26 cellular contexts compared by ENCODE assay signal in genomic region chr1:19091539-19091938, GRCh38.
DNase-seq lines count a peak whose midpoint lies in the region; ATAC-seq and TF ChIP-seq lines count a peak whose summit lies in the region.
"Had no signal": no experiment of that assay in that cellular context is flagged by ENCODE, and none has a peak within 500 bp of the region (broad histone marks: within the 10 kb centered on the region; RNA-seq: fewer than 3 reads in every experiment).

No MANE protein-coding gene starts in this region.

- H3K27ac ChIP-seq in VCaP (peak overlapping the region; percentile 32; the same call in 1 of the 2 replicates), esophagus muscularis mucosa (replicated peaks in 1 of 4) (peak overlapping the region; percentile 21 to 63 (median 36)), left lung (peak overlapping the region; percentile 2 to 19)
- H3K27ac ChIP-seq: colonic mucosa, lower lobe of right lung, pancreas, SJCRH30 had no signal

- ATAC-seq in left lung (no peak), GM19395 (IDR thresholded peaks at IDR 0.05; ENCODE audit: unreplicated experiment) (no peak)
- ATAC-seq: activated CD8-positive, alpha-beta memory T cell treated with anti-CD3 and anti-CD28 coated beads, Interleukin-2, amount 10 ng/mL, durations not matched to agents 7 days and 5 days; lower lobe of right lung; mucosa of descending colon; right cardiac atrium had no signal

- H3K27me3 ChIP-seq in esophagus muscularis mucosa (no peaks in the 10 kb centered on the region), left lung (no peaks in the 10 kb centered on the region)
- H3K27me3 ChIP-seq: colonic mucosa, pancreas, SJCRH30 had no signal

- H3K4me1 ChIP-seq in esophagus muscularis mucosa (peaks cover 19 to 31% (median 30%) of the 10 kb centered on the region in 4 donors), left lung (peaks cover 0 to 11% of the 10 kb centered on the region in 2 donors)

- TF ChIP-seq CTCF in VCaP (conservative IDR thresholded peaks at IDR 0.05), result no peak
- no peak for TF ChIP-seq CTCF in esophagus muscularis mucosa (IDR thresholded peaks at IDR 0.05)
- no peak for TF ChIP-seq CTCF in left lung (IDR thresholded peaks at IDR 0.05)

- TF ChIP-seq POLR2A in esophagus muscularis mucosa (IDR thresholded peaks at IDR 0.05; ENCODE audit: low read depth), result no peak

- H3K4me3 ChIP-seq in esophagus muscularis mucosa (no peak overlapping the region), left lung (no peak overlapping the region)
- H3K4me3 ChIP-seq: colonic mucosa, lower lobe of right lung, mucosa of descending colon, pancreas, SJCRH30 had no signal

- intact Hi-C loops in esophagus muscularis mucosa (cut with DNase I) (loop anchor here (5.0 kb wide), 1 partner anchor 189 kb away; the partner anchor contains the start of gene ALDH4A1), left lung (cut with DNase I) (loop anchor here in 1 of 2 donors (5.0 kb wide), 1 partner anchor 184 kb away; no protein-coding TSS in a partner anchor)

- DNase-seq in esophagus muscularis mucosa (ENCODE audit: extremely low spot score) (no peak), left lung (no peak), superior temporal gyrus (ENCODE audit: extremely low spot score) (peak; percentile 61), GOT3 (lab: John Stamatoyannopoulos, UW) (no peak), nucleus accumbens (lab: John Stamatoyannopoulos, UW) (no peak)
- DNase-seq: activated CD8-positive, alpha-beta memory T cell treated with anti-CD3 and anti-CD28 coated beads, Interleukin-2, amount 10 ng/mL, durations not matched to agents 7 days and 5 days; activated naive CD4-positive, alpha-beta T cell treated with anti-CD3 and anti-CD28 coated beads for 36 hours; Calu3; colonic mucosa; DND-41; effector memory CD4-positive, alpha-beta T cell; kidney; lower lobe of right lung; mucosa of descending colon; NCI-H1436; NCI-H2081 treated with DMSO at 0.1 percent for 48 hours; NCI-H226; NCI-H69; pancreas; right cardiac atrium; SJCRH30; stimulated activated CD4-positive, alpha-beta T cell treated with anti-CD3 and anti-CD28 coated beads, Interleukin-12 subunit alpha, Interleukin-12 subunit beta, amount 100 ng/mL, for 4 hours; stimulated activated CD4-positive, alpha-beta T cell treated with anti-CD3 and anti-CD28 coated beads, Interleukin-4, amount 100 ng/mL, for 1 hour; T1000 had no signal

- peaks cover 66 to 97% (median 91%) of the 10 kb centered on the region in 4 donors for H3K36me3 ChIP-seq in esophagus muscularis mucosa
- H3K36me3 ChIP-seq in left lung, result peaks cover 5 to 99% of the 10 kb centered on the region in 2 donors

- 44% methylated on average over 6 of the region's 6 CpGs for WGBS in esophagus muscularis mucosa

- H3K9me3 ChIP-seq in esophagus muscularis mucosa (no peaks in the 10 kb centered on the region), left lung (no peaks in the 10 kb centered on the region)
- H3K9me3 ChIP-seq: colonic mucosa, lower lobe of right lung, mucosa of descending colon, pancreas, SJCRH30 had no signal

- TF ChIP-seq EP300 in esophagus muscularis mucosa (IDR thresholded peaks at IDR 0.05), result no peak
